In genomic region chr6:161292145-161292544, GRCh38 we compare ENCODE assay signal across 26 cellular contexts. TPM values are rescaled to one million over a fixed set of nuclear protein-coding genes. Genes with fewer than 3 reads are reported as not detected.
DNase-seq lines count a peak whose midpoint lies in the region; ATAC-seq, FAIRE-seq and TF ChIP-seq lines count a peak whose summit lies in the region.
"Had no signal": no experiment of that assay in that cellular context is flagged by ENCODE, and none has a peak within 500 bp of the region (broad histone marks: within the 10 kb centered on the region; RNA-seq: fewer than 3 reads in every experiment).

No MANE protein-coding gene starts in this region.

- H3K56ac ChIP-seq in H1 (replicated peaks; ENCODE audit: insufficient read length, low read depth, low read length) = no peak overlapping the region
- no peak overlapping the region for H3K56ac ChIP-seq in mesendoderm (ENCODE audit: low read length)

- POLR2A ChIA-PET in H1 (lab: Charles Lee; ENCODE audit: partially characterized antibody) = interaction anchor here (1.1 to 1.7 kb wide), 2 partner anchors 13 to 18 kb away, joined by 4 to 16 read pairs; partner anchors contain the start of gene AGPAT4

- peak overlapping the region; percentile 10 for H4K91ac ChIP-seq in H1 (replicated peaks; ENCODE audit: insufficient read length, low read length)
- no peak overlapping the region for H4K91ac ChIP-seq in mesenchymal stem cell (ENCODE audit: low read length)

- H3K4me3 Mint-ChIP-seq in GM23338 = no peak overlapping the region
- H3K4me3 Mint-ChIP-seq: CD4-positive, alpha-beta T cell had no signal

- H4K5ac ChIP-seq in H1 (ENCODE audit: insufficient read length, low read depth, low read length) (no peak overlapping the region), mesendoderm (ENCODE audit: low read length) (no peak overlapping the region)

- H3K4me2 ChIP-seq in GM23338 (peak overlapping the region; percentile 56), H1 (ENCODE audit: insufficient read depth in 1 of 2, low read depth in 2 of 2, low read length in 2 of 2) (peak overlapping the region; percentile 33 to 58; a peak in 3 of 4 replicates), mesendoderm (ENCODE audit: low read length) (no peak overlapping the region), mesenchymal stem cell (ENCODE audit: low read length, poor library complexity, severe bottlenecking) (no peak overlapping the region)
- H3K4me2 ChIP-seq: BLaER1 treated with 17β-estradiol and CSF1 and Interleukin-3, amounts not matched to agents 10 nM and 100 nM; PC-9 had no signal

- no peak for TF ChIP-seq EP300 in H1 (IDR thresholded peaks at IDR 0.05; ENCODE audit: borderline replicate concordance in 1 of 2, low read depth in 2 of 2, low read length in 2 of 2)

- H3K79me1 ChIP-seq in H1 (ENCODE audit: low read depth, low read length) (no peaks in the 10 kb centered on the region), mesendoderm (ENCODE audit: low read length) (no peaks in the 10 kb centered on the region), mesenchymal stem cell (replicated peaks; ENCODE audit: low read length, poor library complexity, severe bottlenecking) (no peaks in the 10 kb centered on the region)

- H4K8ac ChIP-seq in H1 (ENCODE audit: extremely low read depth, insufficient read depth, low read length) = no peak overlapping the region
- no peak overlapping the region for H4K8ac ChIP-seq in mesendoderm (ENCODE audit: low read depth, low read length)
- no peak overlapping the region for H4K8ac ChIP-seq in mesenchymal stem cell (ENCODE audit: low read length)

- H3K27me3 ChIP-seq in GM23338 (ENCODE audit: insufficient read depth) = no peaks in the 10 kb centered on the region
- H3K27me3 ChIP-seq in H1 (replicated peaks in 1 of 4; ENCODE audit: control insufficient read depth in 3 of 4, extremely low read depth in 1 of 4, insufficient read depth in 3 of 4, low read length in 3 of 4) = no peaks in the 10 kb centered on the region
- H3K27me3 ChIP-seq in mesendoderm (ENCODE audit: insufficient read depth, low read length, poor library complexity) = no peaks in the 10 kb centered on the region
- H3K27me3 ChIP-seq in mesenchymal stem cell (ENCODE audit: control insufficient read depth in 1 of 2, insufficient read depth in 1 of 2, low read length in 2 of 2) = peaks cover 0 to 3% of the 10 kb centered on the region in 2 experiments
- H3K27me3 ChIP-seq: BLaER1 treated with 17β-estradiol and CSF1 and Interleukin-3, amounts not matched to agents 10 nM and 100 nM; SJSA1 had no signal

- H3K36me3 ChIP-seq in GM23338 (ENCODE audit: insufficient read depth) (peaks cover 23% of the 10 kb centered on the region; the same call in 1 of the 2 replicates), H1 (ENCODE audit: control insufficient read depth in 2 of 4, insufficient read depth in 4 of 4, low read length in 3 of 4) (no peaks in the 10 kb centered on the region; a peak in 1 of 8 replicates), mesendoderm (ENCODE audit: control insufficient read depth, insufficient read depth, low read length) (no peaks in the 10 kb centered on the region), mesenchymal stem cell (ENCODE audit: control insufficient read depth in 1 of 2, insufficient read depth in 2 of 2, low read depth in 1 of 2, low read length in 2 of 2) (no peaks in the 10 kb centered on the region)
- H3K36me3 ChIP-seq: BLaER1 treated with 17β-estradiol and CSF1 and Interleukin-3, amounts not matched to agents 10 nM and 100 nM; SJSA1 had no signal

- H2BK12ac ChIP-seq in H1 (ENCODE audit: low read depth, low read length) (peak overlapping the region; percentile 80), mesenchymal stem cell (ENCODE audit: low read length in 2 of 2) (no peak overlapping the region)

- peak; percentile 91 for ATAC-seq in GM23338
- ATAC-seq: HCT116, Right ventricle myocardium inferior had no signal

- H3K9me3 Mint-ChIP-seq in GM23338 = peaks cover 41% of the 10 kb centered on the region
- H3K9me3 Mint-ChIP-seq: CD4-positive, alpha-beta T cell had no signal

- H3K14ac ChIP-seq in H1 (ENCODE audit: insufficient read length) = no peak overlapping the region
- H3K14ac ChIP-seq in mesenchymal stem cell (ENCODE audit: low read length in 2 of 2) = no peak overlapping the region

- H3K4ac ChIP-seq in H1 (replicated peaks; ENCODE audit: insufficient read length, low read depth, low read length) (no peak overlapping the region), mesendoderm (ENCODE audit: low read depth, low read length) (no peak overlapping the region), mesenchymal stem cell (ENCODE audit: low read depth in 1 of 2, low read length in 2 of 2) (no peak overlapping the region)

- no peak overlapping the region for H2AK5ac ChIP-seq in H1 (ENCODE audit: low read depth, low read length)
- H2AK5ac ChIP-seq in mesendoderm (ENCODE audit: low read length) = no peak overlapping the region
- H2AK5ac ChIP-seq in mesenchymal stem cell (ENCODE audit: low read length, severe bottlenecking) = no peak overlapping the region

- H3K9me2 ChIP-seq in GM23338 (ENCODE audit: insufficient read depth) = peaks cover 11% of the 10 kb centered on the region; the same call in 1 of the 2 replicates

- no peak overlapping the region for H3K23ac ChIP-seq in H1 (ENCODE audit: insufficient read length)
- no peak overlapping the region for H3K23ac ChIP-seq in mesendoderm (ENCODE audit: low read length)
- H3K23ac ChIP-seq in mesenchymal stem cell (ENCODE audit: low read length in 2 of 2) = no peak overlapping the region

- peaks cover 40% of the 10 kb centered on the region; the same call in 2 of the 3 replicates for H3K36me3 Mint-ChIP-seq in GM23338 (ENCODE audit: low read depth)

- TF ChIP-seq POLR2A in H1 (IDR thresholded peaks at IDR 0.05; ENCODE audit: control extremely low read depth in 1 of 2, low read depth in 2 of 2, low read length in 2 of 2) = no peak

- no peak overlapping the region for H3K27ac Mint-ChIP-seq in GM23338
- H3K27ac Mint-ChIP-seq: CD4-positive, alpha-beta T cell had no signal

- H2BK5ac ChIP-seq in H1 (ENCODE audit: low read depth, low read length) = 0 out of 2 replicates have a peak overlapping the region, but pooled peaks have one; percentile 14
- no peak overlapping the region for H2BK5ac ChIP-seq in mesendoderm (ENCODE audit: low read length)
- H2BK5ac ChIP-seq in mesenchymal stem cell (ENCODE audit: low read depth, low read length, poor library complexity, severe bottlenecking) = no peak overlapping the region

- no peak for TF ChIP-seq RAD21 in H1 (IDR thresholded peaks at IDR 0.05 in 1 of 2, conservative IDR thresholded peaks at IDR 0.05 in 1 of 2; ENCODE audit: low read depth in 2 of 2, low read length in 2 of 2)

- no peak overlapping the region for H3K9ac ChIP-seq in H1 (replicated peaks in 1 of 4; ENCODE audit: extremely low read depth in 1 of 4, low read depth in 3 of 4, low read length in 3 of 4)
- no peak overlapping the region for H3K9ac ChIP-seq in mesendoderm (ENCODE audit: low read length)
- H3K9ac ChIP-seq in mesenchymal stem cell (ENCODE audit: low read length) = no peak overlapping the region
- H3K9ac ChIP-seq: BLaER1 treated with 17β-estradiol and CSF1 and Interleukin-3, amounts not matched to agents 10 nM and 100 nM; GM23248 had no signal

- H2AFZ ChIP-seq in GM23338 (no peak overlapping the region), H1 (ENCODE audit: low read length) (no peak overlapping the region), mesenchymal stem cell (ENCODE audit: low read depth, low read length) (no peak overlapping the region)
- H2AFZ ChIP-seq: GM23248, PC-9 had no signal

- CTCF ChIA-PET in H1 (lab: Charles Lee; ENCODE audit: partially characterized antibody) = interaction anchor here (1.3 kb wide), 1 partner anchor 49 kb away, joined by 3 read pairs; no protein-coding TSS in a partner anchor

- H2BK20ac ChIP-seq in H1 (ENCODE audit: low read length) = peak overlapping the region; percentile 88; the same call in 1 of the 2 replicates

- no peaks in the 10 kb centered on the region for H3K23me2 ChIP-seq in H1 (ENCODE audit: low read depth, low read length)

- 51% methylated on average over 6 of the region's 6 CpGs; no CpG with 5 or more reads in 1 of the 2 experiments for WGBS in H1 (ENCODE audit: extremely low coverage in 1 of 2, insufficient coverage in 1 of 2, insufficient read length in 1 of 2, insufficient replicate concordance in 2 of 2, low coverage in 1 of 2, low lambda C conversion rate in 2 of 2, missing lambda C conversion rate in 1 of 2), 2 experiments
- no CpG with 5 or more reads among the region's 6 CpGs for WGBS in mesendoderm (ENCODE audit: extremely low coverage, insufficient coverage, low lambda C conversion rate)
- 59% methylated on average over 6 of the region's 6 CpGs for WGBS in mesenchymal stem cell

- H3K27ac ChIP-seq in GM23338 (ENCODE audit: low read depth) (no peak overlapping the region; the same call in 1 of the 2 replicates), H1 (ENCODE audit: low read depth, low read length) (no peak overlapping the region), mesendoderm (ENCODE audit: low read depth, low read length) (no peak overlapping the region), mesenchymal stem cell (ENCODE audit: low read length, poor library complexity, severe bottlenecking) (no peak overlapping the region)
- H3K27ac ChIP-seq: BLaER1 treated with 17β-estradiol and CSF1 and Interleukin-3, amounts not matched to agents 10 nM and 100 nM; GM23248; PC-9; SJSA1 had no signal

- H3K79me2 ChIP-seq in GM23338 (replicated peaks; ENCODE audit: insufficient read depth) (no peaks in the 10 kb centered on the region), H1 (ENCODE audit: control insufficient read depth in 1 of 2, insufficient read depth in 2 of 2, low read length in 2 of 2) (no peaks in the 10 kb centered on the region), mesendoderm (ENCODE audit: control insufficient read depth, insufficient read depth, low read length) (no peaks in the 10 kb centered on the region)

- H2BK15ac ChIP-seq in H1 (ENCODE audit: low read length) = peak overlapping the region; percentile 14; the same call in 1 of the 2 replicates
- no peak overlapping the region for H2BK15ac ChIP-seq in mesendoderm (replicated peaks; ENCODE audit: low read depth)
- H2BK15ac ChIP-seq in mesenchymal stem cell (ENCODE audit: low read depth, poor library complexity, severe bottlenecking) = no peak overlapping the region

- peaks cover 23% of the 10 kb centered on the region for H3K4me1 Mint-ChIP-seq in GM23338

- peak; percentile 87 for DNase-seq in GM23338 (ENCODE audit: low spot score)
- DNase-seq in NCI-H1048 (lab: John Stamatoyannopoulos, UW) = peak; percentile 13
- DNase-seq in H1 (ENCODE audit: low read depth in 1 of 2, low spot score in 2 of 2) = peak in 1 of 2 experiments; percentile 44
- DNase-seq in mesendoderm = peak; percentile 29
- DNase-seq in HUDEP-2 (lab: John Stamatoyannopoulos, UW; ENCODE audit: unreplicated experiment in 76 of 76) = no peak
- no peak for DNase-seq in NCI-H187 treated with DMSO at 0.1 percent for 48 hours (lab: John Stamatoyannopoulos, UW)
- DNase-seq in mesenchymal stem cell = no peak
- DNase-seq: AML-193; CD4-positive, alpha-beta T cell; DMS53; GM23248; KBM-7; MV-4-11; NCI-H1105 treated with DMSO at 0.1 percent for 48 hours; NCI-H2029 treated with DMSO at 0.1 percent for 48 hours; NCI-H524; NCI-H82; NK-92 treated with Interleukin-12 subunit alpha and Interleukin-12 subunit beta, amount 100 ng/mL, for 24 hours; PC-9 had no signal

- no peak overlapping the region for H2BK120ac ChIP-seq in H1 (replicated peaks; ENCODE audit: low read depth, low read length)
- H2BK120ac ChIP-seq in mesendoderm (ENCODE audit: low read depth, low read length) = no peak overlapping the region
- no peak overlapping the region for H2BK120ac ChIP-seq in mesenchymal stem cell (ENCODE audit: low read depth, low read length)

- H3K4me3 ChIP-seq in GM23338 (peak overlapping the region; percentile 10; the same call in 1 of the 2 replicates), H1 (ENCODE audit: extremely low read depth in 1 of 4, insufficient read depth in 2 of 4, low read depth in 3 of 4, low read length in 4 of 4) (peak overlapping the region in 1 of 4 experiments; percentile 29; a peak in 1 of 8 replicates), mesendoderm (ENCODE audit: low read length) (no peak overlapping the region), mesenchymal stem cell (ENCODE audit: insufficient read depth in 1 of 2, low read depth in 1 of 2, low read length in 2 of 2) (no peak overlapping the region)
- H3K4me3 ChIP-seq: BLaER1 treated with 17β-estradiol and CSF1 and Interleukin-3, amounts not matched to agents 10 nM and 100 nM; GM23248; PC-9; SJSA1 had no signal

- no peaks in the 10 kb centered on the region for H4K20me1 ChIP-seq in GM23338 (replicated peaks; ENCODE audit: insufficient read depth)
- H4K20me1 ChIP-seq in H1 (replicated peaks in 1 of 2; ENCODE audit: control insufficient read depth in 1 of 2, insufficient read depth in 2 of 2, low read length in 2 of 2) = no peaks in the 10 kb centered on the region
- H4K20me1 ChIP-seq: BLaER1 treated with 17β-estradiol and CSF1 and Interleukin-3, amounts not matched to agents 10 nM and 100 nM had no signal

- H3K4me1 ChIP-seq in GM23338 (ENCODE audit: insufficient read depth) = peaks cover 30% of the 10 kb centered on the region
- peaks cover 5 to 14% (median 11%) of the 10 kb centered on the region in 4 experiments for H3K4me1 ChIP-seq in H1 (replicated peaks in 1 of 4; ENCODE audit: control insufficient read depth in 3 of 4, insufficient read depth in 4 of 4, low read length in 3 of 4)
- no peaks in the 10 kb centered on the region for H3K4me1 ChIP-seq in mesendoderm (ENCODE audit: control insufficient read depth, low read depth, low read length)
- H3K4me1 ChIP-seq in mesenchymal stem cell (ENCODE audit: control insufficient read depth, insufficient read depth, low read depth, low read length) = no peaks in the 10 kb centered on the region
- H3K4me1 ChIP-seq: BLaER1 treated with 17β-estradiol and CSF1 and Interleukin-3, amounts not matched to agents 10 nM and 100 nM; SJSA1 had no signal

- H3F3A ChIP-seq in GM23338 (replicated peaks; ENCODE audit: low read depth) = no peaks in the 10 kb centered on the region; the same call in 1 of the 2 replicates

- H3K18ac ChIP-seq in H1 (ENCODE audit: extremely low read depth, low read length) = peak overlapping the region; percentile 24; the same call in 1 of the 2 replicates
- no peak overlapping the region for H3K18ac ChIP-seq in mesendoderm (ENCODE audit: low read length)
- no peak overlapping the region for H3K18ac ChIP-seq in mesenchymal stem cell (ENCODE audit: low read depth in 1 of 2, low read length in 2 of 2)

- no peak for TF ChIP-seq CTCF in GM23338 (conservative IDR thresholded peaks at IDR 0.05; ENCODE audit: low read depth in 2 of 2)
- TF ChIP-seq CTCF in H1 (IDR thresholded peaks at IDR 0.05; ENCODE audit: control extremely low read depth in 1 of 3, insufficient read depth in 1 of 3, low read depth in 1 of 3, low read length in 3 of 3) = no peak

- peaks cover 6% of the 10 kb centered on the region for H3K27me3 Mint-ChIP-seq in GM23338 (ENCODE audit: insufficient read depth, low read depth, poor library complexity)

- peaks cover 7 to 16% of the 10 kb centered on the region in 2 experiments for H3K9me3 ChIP-seq in H1 (ENCODE audit: insufficient read depth in 2 of 2, low read depth in 1 of 2, low read length in 1 of 2)
- no peaks in the 10 kb centered on the region for H3K9me3 ChIP-seq in mesenchymal stem cell (ENCODE audit: control insufficient read depth, low read length)
- H3K9me3 ChIP-seq: SJSA1 had no signal

- FAIRE-seq in H1 (lab: Jason Lieb, UNC) = peak; percentile 83
- FAIRE-seq: A204.1, D721Med, G401.6 had no signal

RNA-seq across cellular contexts. Expression of gene AGPAT4, which starts 18.3 kb away (rescaled TPM):
- total RNA-seq in GM23338 (2014; rRNA removed; shearing (Covaris generic)) = 18.3 and 19.3 TPM in 2 replicates
- polyA plus RNA-seq in GM23338 (2016; fragmentation: Nextera tagmentation; extraction: Ambion mirVana) (7.0 and 8.9 TPM in 2 replicates), H1 (2011; rRNA removed) (13.5 and 14.5 TPM in 2 replicates)
- total RNA-seq in H1 (2021; fragmentation: NEBNext Ultra II Directional; extraction: Animal tissue kit (Norgen Biotek cat#: 25700)) = 21.9 and 23.8 TPM in 2 replicates
- polyA plus RNA-seq in H1 (2011; cell fraction: cytosol; rRNA removed) = 13.8 TPM
- polyA plus RNA-seq in H1 (2011; cell fraction: nucleus; rRNA removed) = 33.2 TPM
- polyA plus RNA-seq in H1 (2012, experiment 1 of 2) = 13.9 to 17.0 TPM (median 16.0 TPM) in 4 replicates
- polyA plus RNA-seq in H1 (2012, experiment 2 of 2) = 5.7 TPM
- polyA plus RNA-seq in H1 (2013, experiment 1 of 2) = 21.6 TPM
- polyA plus RNA-seq in H1 (2013, experiment 2 of 2) = 23.7 TPM
- polyA minus RNA-seq in H1 (2011; rRNA and poly(A)+ RNA removed) = 43.6 and 69.0 TPM in 2 replicates
- 16.7 TPM for polyA minus RNA-seq in H1 (2011; cell fraction: cytosol; rRNA and poly(A)+ RNA removed)
- polyA minus RNA-seq in H1 (2011; cell fraction: nucleus; rRNA and poly(A)+ RNA removed) = 61.8 TPM
- polyA plus RNA-seq in mesendoderm (2013, experiment 1 of 2) = 12.2 TPM
- polyA plus RNA-seq in mesendoderm (2013, experiment 2 of 2) = 10.8 TPM
- 16.0 TPM for polyA plus RNA-seq in mesenchymal stem cell (2013, experiment 1 of 2)
- 15.9 TPM for polyA plus RNA-seq in mesenchymal stem cell (2013, experiment 2 of 2)

Comparison
In these comparisons a context has a peak if more than half of its experiments do, and no peak if none do; other contexts are left out.
1. DNase-seq: peak in GM23338 (single experiment), NCI-H1048 (single experiment) and mesendoderm (single experiment); none in HUDEP-2 (0 of 76), NCI-H187 treated with DMSO at 0.1 percent for 48 hours (single experiment) and mesenchymal stem cell (single experiment).
2. H3K4me2 ChIP-seq: peak in GM23338 (single experiment) and H1 (2 of 2); none in mesendoderm (single experiment) and mesenchymal stem cell (single experiment).